Comparison of ENCODE assay signal across 11 cellular contexts in genomic region chr5:59760798-59761348, GRCh38.
DNase-seq lines count a peak whose midpoint lies in the region; ATAC-seq, FAIRE-seq and TF ChIP-seq lines count a peak whose summit lies in the region.
"Had no signal": no experiment of that assay in that cellular context is flagged by ENCODE, and none has a peak within 500 bp of the region (broad histone marks: within the 10 kb centered on the region; RNA-seq: fewer than 3 reads in every experiment).

No MANE protein-coding gene starts in this region.

- no peak overlapping the region for H3K14ac ChIP-seq in neuronal stem cell (ENCODE audit: low read length)

- no peak overlapping the region for H3K9ac ChIP-seq in GM12878 (ENCODE audit: control insufficient read depth, insufficient read depth, low read length)
- H3K9ac ChIP-seq in smooth muscle cell (ENCODE audit: low read depth): peak overlapping the region; percentile 95
- no peak overlapping the region for H3K9ac ChIP-seq in neuronal stem cell (ENCODE audit: low read depth, low read length, poor library complexity)

- no peaks in the 10 kb centered on the region for H3K36me3 Mint-ChIP-seq in activated CD8-positive, alpha-beta T cell treated with anti-CD3 and anti-CD28 coated beads for 36 hours (ENCODE audit: low read depth)
- no peaks in the 10 kb centered on the region for H3K36me3 Mint-ChIP-seq in activated CD8-positive, alpha-beta T cell treated with anti-CD3 and anti-CD28 coated beads, Interleukin-2, amount 10 ng/mL, durations not matched to agents 7 days and 5 days (ENCODE audit: low read depth)

- H3K9me3 Mint-ChIP-seq in activated CD8-positive, alpha-beta T cell treated with anti-CD3 and anti-CD28 coated beads for 36 hours: no peaks in the 10 kb centered on the region
- no peaks in the 10 kb centered on the region for H3K9me3 Mint-ChIP-seq in activated CD8-positive, alpha-beta T cell treated with anti-CD3 and anti-CD28 coated beads, Interleukin-2, amount 10 ng/mL, durations not matched to agents 7 days and 5 days (ENCODE audit: insufficient read depth)

- peak; percentile 91 for ATAC-seq in activated CD8-positive, alpha-beta T cell treated with anti-CD3 and anti-CD28 coated beads for 36 hours
- ATAC-seq in activated CD8-positive, alpha-beta T cell treated with anti-CD3 and anti-CD28 coated beads, Interleukin-2, amount 10 ng/mL, durations not matched to agents 7 days and 5 days: no peak
- peak; percentile 67 for ATAC-seq in HG03565 (IDR thresholded peaks at IDR 0.05; ENCODE audit: unreplicated experiment)
- peak; percentile 56 for ATAC-seq in GM12878

- H3K4ac ChIP-seq in neuronal stem cell (ENCODE audit: low read length): no peak overlapping the region

- H3K4me3 Mint-ChIP-seq in activated CD8-positive, alpha-beta T cell treated with anti-CD3 and anti-CD28 coated beads for 36 hours: no peak overlapping the region
- no peak overlapping the region for H3K4me3 Mint-ChIP-seq in activated CD8-positive, alpha-beta T cell treated with anti-CD3 and anti-CD28 coated beads, Interleukin-2, amount 10 ng/mL, durations not matched to agents 7 days and 5 days

- intact Hi-C loops in activated CD8-positive, alpha-beta T cell treated with anti-CD3 and anti-CD28 coated beads for 36 hours (cut with micrococcal nuclease): no loop called here
- intact Hi-C loops in GM12878 (cut with micrococcal nuclease; ENCODE audit: unreplicated experiment): no loop called here

- H3K4me1 ChIP-seq in GM12878 (ENCODE audit: control insufficient read depth, insufficient read depth, low read length): no peaks in the 10 kb centered on the region
- H3K4me1 ChIP-seq in smooth muscle cell (ENCODE audit: low read depth): peaks cover 15% of the 10 kb centered on the region
- no peaks in the 10 kb centered on the region for H3K4me1 ChIP-seq in neuronal stem cell (ENCODE audit: control insufficient read depth in 2 of 2, insufficient read depth in 1 of 2, low read depth in 1 of 2, low read length in 2 of 2)

- H2AK5ac ChIP-seq in neuronal stem cell (ENCODE audit: low read depth, low read length): no peak overlapping the region

- no TSS peak for BruUV-seq in GM12878 (replicated peaks; lab: Mats Ljungman, UMichigan)

- peaks cover 7% of the 10 kb centered on the region for H3K27me3 Mint-ChIP-seq in activated CD8-positive, alpha-beta T cell treated with anti-CD3 and anti-CD28 coated beads for 36 hours
- H3K27me3 Mint-ChIP-seq in activated CD8-positive, alpha-beta T cell treated with anti-CD3 and anti-CD28 coated beads, Interleukin-2, amount 10 ng/mL, durations not matched to agents 7 days and 5 days (ENCODE audit: low read depth): peaks cover 3% of the 10 kb centered on the region

- H3K36me3 ChIP-seq in GM12878 (ENCODE audit: control insufficient read depth in 2 of 2, insufficient read depth in 2 of 2, low read length in 1 of 2) (no peaks in the 10 kb centered on the region), smooth muscle cell (ENCODE audit: low read depth) (no peaks in the 10 kb centered on the region), neuronal stem cell (replicated peaks in 1 of 2; ENCODE audit: control insufficient read depth in 2 of 2, insufficient read depth in 2 of 2, low read length in 2 of 2) (no peaks in the 10 kb centered on the region)

- H3K23ac ChIP-seq in neuronal stem cell (ENCODE audit: low read depth, low read length, poor library complexity): no peak overlapping the region

- H2AFZ ChIP-seq in GM12878 (ENCODE audit: control insufficient read depth, low read depth, low read length) (no peak overlapping the region), smooth muscle cell (ENCODE audit: low read depth) (no peak overlapping the region), neuronal stem cell (ENCODE audit: low read length) (no peak overlapping the region)

- TF ChIP-seq RAD21 in GM12878 (IDR thresholded peaks at IDR 0.05; ENCODE audit: insufficient read depth, low read depth, low read length): no peak

- H4K91ac ChIP-seq in neuronal stem cell (ENCODE audit: low read depth, low read length, poor library complexity): no peak overlapping the region

- no peak overlapping the region for H3K4me2 ChIP-seq in GM12878 (ENCODE audit: control insufficient read depth, insufficient read depth)
- peak overlapping the region; percentile 81 for H3K4me2 ChIP-seq in smooth muscle cell
- H3K4me2 ChIP-seq in neuronal stem cell (ENCODE audit: insufficient read depth, low read length, poor library complexity, severe bottlenecking): no peak overlapping the region

- peaks cover 24% of the 10 kb centered on the region for H3F3A ChIP-seq in smooth muscle cell (ENCODE audit: low read depth)

- TF ChIP-seq EP300 in GM12878 (IDR thresholded peaks at IDR 0.05; ENCODE audit: borderline replicate concordance in 1 of 2, control insufficient read depth in 1 of 2, low read depth in 2 of 2, low read length in 2 of 2): no peak

- peak; percentile 59 for DNase-seq in activated CD8-positive, alpha-beta T cell treated with anti-CD3 and anti-CD28 coated beads for 36 hours
- no peak for DNase-seq in activated CD8-positive, alpha-beta T cell treated with anti-CD3 and anti-CD28 coated beads, Interleukin-2, amount 10 ng/mL, durations not matched to agents 7 days and 5 days
- DNase-seq in GM12878 (ENCODE audit: low read depth, low spot score) (no peak), smooth muscle cell (lab: John Stamatoyannopoulos, UW; ENCODE audit: unreplicated experiment) (no peak), neuronal stem cell (ENCODE audit: low spot score) (no peak), GM03348 (ENCODE audit: low spot score) (no peak), NCI-H510A (lab: John Stamatoyannopoulos, UW) (no peak)
- DNase-seq: amygdala, SW 1271 had no signal

- no peak for TF ChIP-seq POLR2A in GM12878 (IDR thresholded peaks at IDR 0.05; ENCODE audit: low read depth, low read length)

- H3K4me3 ChIP-seq in GM12878 (no peak overlapping the region), smooth muscle cell (no peak overlapping the region), neuronal stem cell (ENCODE audit: low read length in 2 of 2) (no peak overlapping the region)

- no peaks in the 10 kb centered on the region for H4K20me1 ChIP-seq in GM12878 (ENCODE audit: control insufficient read depth, insufficient read depth)
- no peaks in the 10 kb centered on the region for H4K20me1 ChIP-seq in smooth muscle cell (ENCODE audit: low read depth)

- H3K79me1 ChIP-seq in neuronal stem cell (ENCODE audit: low read depth, low read length): no peaks in the 10 kb centered on the region

- no peak overlapping the region for H2BK5ac ChIP-seq in neuronal stem cell (ENCODE audit: low read length)

- RAD21 ChIA-PET in GM12878 (lab: Charles Lee; ENCODE audit: unreplicated experiment): no interaction called here

- SMC1A ChIA-PET in GM12878 (lab: Charles Lee; ENCODE audit: uncharacterized antibody, unreplicated experiment): no interaction called here

- H2BK15ac ChIP-seq in neuronal stem cell (ENCODE audit: low read length): no peak overlapping the region

- WGBS in GM12878 (ENCODE audit: insufficient coverage, insufficient replicate concordance, low lambda C conversion rate, missing lambda C conversion rate): 27% methylated on average over 2 of the region's 2 CpGs
- WGBS in smooth muscle cell (ENCODE audit: low lambda C conversion rate): 39% methylated on average over 2 of the region's 2 CpGs
- no CpG with 5 or more reads among the region's 2 CpGs for WGBS in neuronal stem cell (ENCODE audit: extremely low coverage in 2 of 2, insufficient read length in 2 of 2, insufficient replicate concordance in 1 of 2), 2 donors

- H2BK120ac ChIP-seq in neuronal stem cell (ENCODE audit: low read depth, low read length): no peak overlapping the region

- H3K4me1 Mint-ChIP-seq in activated CD8-positive, alpha-beta T cell treated with anti-CD3 and anti-CD28 coated beads for 36 hours (ENCODE audit: low read depth): no peaks in the 10 kb centered on the region
- H3K4me1 Mint-ChIP-seq in activated CD8-positive, alpha-beta T cell treated with anti-CD3 and anti-CD28 coated beads, Interleukin-2, amount 10 ng/mL, durations not matched to agents 7 days and 5 days (ENCODE audit: low read depth): no peaks in the 10 kb centered on the region

- no peak overlapping the region for H3K18ac ChIP-seq in neuronal stem cell (ENCODE audit: low read length)

- no peaks in the 10 kb centered on the region for H3K9me3 ChIP-seq in GM12878 (replicated peaks; ENCODE audit: control insufficient read depth, insufficient read depth, low read length)
- no peaks in the 10 kb centered on the region for H3K9me3 ChIP-seq in smooth muscle cell (replicated peaks; ENCODE audit: low read depth)
- no peaks in the 10 kb centered on the region for H3K9me3 ChIP-seq in neuronal stem cell (replicated peaks in 1 of 2; ENCODE audit: control insufficient read depth in 2 of 2, insufficient read depth in 1 of 2, low read depth in 1 of 2, low read length in 2 of 2)

- no peak for TF ChIP-seq CTCF in activated CD8-positive, alpha-beta T cell treated with anti-CD3 and anti-CD28 coated beads for 36 hours (IDR thresholded peaks at IDR 0.05)
- TF ChIP-seq CTCF in GM12878 (IDR thresholded peaks at IDR 0.05 in 2 of 3, conservative IDR thresholded peaks at IDR 0.05 in 1 of 3; ENCODE audit: control insufficient read depth in 2 of 3, extremely low read depth in 1 of 3, insufficient read depth in 1 of 3, low read depth in 3 of 3, low read length in 3 of 3): no peak
- TF ChIP-seq CTCF in smooth muscle cell (IDR thresholded peaks at IDR 0.05; ENCODE audit: borderline replicate concordance, insufficient read depth, poor library complexity, severe bottlenecking): no peak

- no peak overlapping the region for H2BK12ac ChIP-seq in neuronal stem cell (ENCODE audit: low read length)

- peak overlapping the region; percentile 38 for H3K27ac Mint-ChIP-seq in activated CD8-positive, alpha-beta T cell treated with anti-CD3 and anti-CD28 coated beads for 36 hours
- H3K27ac Mint-ChIP-seq in activated CD8-positive, alpha-beta T cell treated with anti-CD3 and anti-CD28 coated beads, Interleukin-2, amount 10 ng/mL, durations not matched to agents 7 days and 5 days: no peak overlapping the region

- H4K8ac ChIP-seq in neuronal stem cell (ENCODE audit: low read depth, low read length): no peak overlapping the region

- CTCF ChIA-PET in activated CD8-positive, alpha-beta T cell treated with anti-CD3 and anti-CD28 coated beads for 36 hours (lab: Charles Lee): interaction anchor here (1.7 kb wide), 1 partner anchor 39 kb away, joined by 4 read pairs; no protein-coding TSS in a partner anchor
- CTCF ChIA-PET in activated CD8-positive, alpha-beta T cell treated with anti-CD3 and anti-CD28 coated beads, Interleukin-2, amount 10 ng/mL, durations not matched to agents 7 days and 5 days (lab: Charles Lee): interaction anchor here (1.2 kb wide), 1 partner anchor 255 kb away, joined by 4 read pairs; no protein-coding TSS in a partner anchor
- CTCF ChIA-PET in GM12878 (lab: Yijun Ruan, JAX): no interaction called here

- FAIRE-seq in GM12878 (lab: Jason Lieb, UNC): no peak
- FAIRE-seq: urothelium cell line had no signal

- H3K79me2 ChIP-seq in GM12878 (ENCODE audit: control insufficient read depth, insufficient read depth, low read length): no peaks in the 10 kb centered on the region
- H3K79me2 ChIP-seq in smooth muscle cell (ENCODE audit: low read depth): peaks cover 71% of the 10 kb centered on the region

- no peak overlapping the region for H3K27ac ChIP-seq in GM12878 (ENCODE audit: control insufficient read depth, insufficient read depth)
- H3K27ac ChIP-seq in smooth muscle cell (ENCODE audit: low read depth): peak overlapping the region; percentile 98
- no peak overlapping the region for H3K27ac ChIP-seq in neuronal stem cell (replicated peaks; ENCODE audit: low read length)

- POLR2A ChIA-PET in activated CD8-positive, alpha-beta T cell treated with anti-CD3 and anti-CD28 coated beads for 36 hours (lab: Charles Lee): no interaction called here
- POLR2A ChIA-PET in activated CD8-positive, alpha-beta T cell treated with anti-CD3 and anti-CD28 coated beads, Interleukin-2, amount 10 ng/mL, durations not matched to agents 7 days and 5 days (lab: Charles Lee): no interaction called here
- POLR2A ChIA-PET in GM12878 (lab: Charles Lee): no interaction called here

- in situ Hi-C loops in GM12878 (cut with MboI): no loop called here

- no peaks in the 10 kb centered on the region; a peak in 1 of 4 replicates for H3K27me3 ChIP-seq in GM12878 (replicated peaks in 1 of 2; ENCODE audit: control insufficient read depth in 2 of 2, insufficient read depth in 2 of 2, low read length in 1 of 2)
- H3K27me3 ChIP-seq in smooth muscle cell (ENCODE audit: low read depth): no peaks in the 10 kb centered on the region
- H3K27me3 ChIP-seq in neuronal stem cell (ENCODE audit: control insufficient read depth in 3 of 3, insufficient read depth in 3 of 3, low read depth in 1 of 3, low read length in 3 of 3): peaks cover 0 to 18% (median 0%) of the 10 kb centered on the region in 3 experiments
